ENCODE assay signal across 21 cellular contexts in the genomic region with DNA sequence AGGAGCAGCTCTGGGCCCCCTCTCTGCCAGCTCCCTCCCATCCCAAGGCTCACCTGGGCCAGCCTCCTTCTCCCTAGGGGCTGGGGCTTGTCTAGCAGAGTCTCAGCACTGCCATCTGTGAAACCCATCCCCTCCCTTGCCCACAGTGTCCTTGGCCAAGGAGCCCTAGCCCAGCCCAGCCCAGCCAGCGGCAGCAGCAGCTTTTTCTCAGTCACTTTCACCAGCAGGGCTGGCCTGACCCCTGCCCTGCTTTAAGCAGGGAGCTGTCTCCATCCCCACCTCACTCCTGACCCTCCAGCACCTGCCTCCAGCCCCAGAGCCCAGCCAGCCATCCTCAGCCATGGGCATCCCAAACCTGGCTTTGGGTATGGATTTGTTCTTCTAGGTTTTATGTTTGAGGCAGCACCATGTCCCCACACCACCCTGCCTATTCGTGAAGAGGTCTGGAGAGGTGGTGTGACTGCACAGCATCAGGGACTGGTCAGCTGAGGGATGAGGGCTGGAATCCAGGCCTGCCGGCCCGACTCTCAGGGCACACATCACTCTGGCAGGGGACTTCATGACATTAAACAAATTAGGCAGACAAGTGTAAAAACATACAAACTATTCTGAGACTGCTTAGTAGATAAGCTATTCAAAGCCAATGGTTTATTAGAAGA. TPM values are rescaled to one million over a fixed set of nuclear protein-coding genes. Genes with fewer than 3 reads are reported as not detected.
"Had no signal": no experiment of that assay in that cellular context is flagged by ENCODE, and none has a peak within 500 bp of the region (broad histone marks: within the 10 kb centered on the region; RNA-seq: fewer than 3 reads in every experiment).

No MANE protein-coding gene starts in this region.

- ATAC-seq: activated T-cell treated with anti-CD3 and anti-CD28 coated beads, Interleukin-2, amount 50 U/mL, for 4 hours; activated T-helper 17 cell treated with anti-CD3 and anti-CD28 coated beads, Interleukin-2, amount 50 U/mL, for 72 hours; T-helper 17 cell; WTC11 had no signal

- H3K27ac ChIP-seq: brain microvascular endothelial cell, Peyer's patch, RWPE1 had no signal

- H3K36me3 ChIP-seq: brain microvascular endothelial cell, Peyer's patch had no signal

- H3K9me3 ChIP-seq: Peyer's patch had no signal

- H3K4me3 ChIP-seq: Peyer's patch had no signal

- H3K27me3 ChIP-seq: brain microvascular endothelial cell, Peyer's patch had no signal

- DNase-seq: activated CD4-positive, alpha-beta memory T cell treated with anti-CD3 and anti-CD28 coated beads for 36 hours; activated CD4-positive, alpha-beta T cell treated with anti-CD3 and anti-CD28 coated beads for 48 hours; activated CD4-positive, CD25-positive, alpha-beta regulatory T cell treated with anti-CD3 and anti-CD28 coated beads, Interleukin-2, amount 50 U/mL, for 72 hours; activated CD8-positive, alpha-beta memory T cell treated with anti-CD3 and anti-CD28 coated beads for 24 hours; activated gamma-delta T cell; activated naive CD4-positive, alpha-beta T cell treated with anti-CD3 and anti-CD28 coated beads for 36 hours; activated T-cell treated with anti-CD3 and anti-CD28 coated beads, Interleukin-2, amount 50 U/mL, for 4 hours; brain microvascular endothelial cell; KBM-7; NCI-H1092; NCI-H1417; NCI-H2029 treated with DMSO at 0.1 percent for 48 hours; NCI-H524; Peyer's patch; SHP77 treated with DMSO at 0.1 percent for 48 hours; T-helper 17 cell; T-helper 9 cell had no signal

RNA-seq across cellular contexts. Expression of a gene that starts 36.1 kb away (rescaled TPM):
- total RNA-seq: LHCN-M2 had no signal
